In the genomic region with DNA sequence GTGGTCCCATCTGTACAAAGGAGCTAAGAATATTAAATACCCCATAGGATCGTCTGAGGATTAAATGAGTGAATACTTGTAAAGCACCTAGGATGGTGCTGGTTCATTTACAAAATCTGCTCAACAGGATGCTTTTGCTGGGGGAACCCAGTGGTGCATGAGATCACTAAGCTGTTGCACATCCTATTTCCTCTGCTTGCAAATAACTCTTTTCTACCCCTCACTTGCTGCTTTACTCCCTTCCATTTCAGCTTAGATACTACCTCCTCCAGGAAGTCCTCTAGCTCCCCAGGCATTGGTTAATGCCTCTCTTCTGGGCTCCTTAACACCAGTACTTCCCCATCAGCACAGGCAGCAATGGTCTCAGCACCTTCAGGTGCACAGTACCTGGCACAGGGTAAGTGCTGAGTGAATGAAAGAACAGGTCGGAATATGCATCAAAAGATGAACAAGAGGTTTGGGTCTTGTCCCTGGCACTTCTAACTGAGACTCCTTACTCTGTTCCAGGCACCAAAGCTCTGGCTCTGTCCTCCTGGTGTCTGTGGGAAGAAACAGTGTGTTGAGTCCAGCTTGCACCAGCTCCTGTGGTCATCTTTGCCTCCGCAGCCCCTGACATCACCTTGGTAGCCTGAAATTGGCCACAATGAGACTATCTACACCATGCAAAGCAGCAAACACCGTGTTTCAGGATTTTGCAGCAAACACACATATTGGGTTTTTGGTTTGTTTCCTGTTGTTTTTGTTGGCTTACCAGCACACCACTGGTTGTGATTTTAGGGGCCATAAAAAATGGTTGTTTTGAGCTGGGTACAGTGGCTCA, we compare ENCODE assay signal across 11 cellular contexts. TPM values are rescaled to one million over a fixed set of nuclear protein-coding genes. Genes with fewer than 3 reads are reported as not detected.
DNase-seq lines count a peak whose midpoint lies in the region; ATAC-seq and TF ChIP-seq lines count a peak whose summit lies in the region.
"Had no signal": no experiment of that assay in that cellular context is flagged by ENCODE, and none has a peak within 500 bp of the region (broad histone marks: within the 10 kb centered on the region; RNA-seq: fewer than 3 reads in every experiment).

No MANE protein-coding gene starts in this region.

- 0 out of 2 replicates have a peak overlapping the region, but pooled peaks have one; percentile 7 for H3K27ac ChIP-seq in DND-41 (ENCODE audit: low read length)
- peak overlapping the region in 1 of 10 donors; percentile 11 for H3K27ac ChIP-seq in heart right ventricle

- H3K4me3 Mint-ChIP-seq in activated CD8-positive, alpha-beta T cell treated with anti-CD3 and anti-CD28 coated beads for 36 hours, result peak overlapping the region; percentile 7
- H3K4me3 Mint-ChIP-seq in endothelial cell (ENCODE audit: unreplicated experiment), result no peak overlapping the region

- H3K4me2 ChIP-seq in DND-41 (ENCODE audit: insufficient read depth, low read length), result no peak overlapping the region

- no peak for ATAC-seq in DND-41 (ENCODE audit: insufficient read depth, low read depth)
- peak; percentile 57 for ATAC-seq in activated CD8-positive, alpha-beta T cell treated with anti-CD3 and anti-CD28 coated beads for 36 hours
- peak; percentile 43 for ATAC-seq in mucosa of descending colon
- no peak for ATAC-seq in heart right ventricle
- ATAC-seq: esophagus mucosa, PC-3 had no signal

- H3K9me3 ChIP-seq in DND-41 (ENCODE audit: insufficient read depth, low read length, severe bottlenecking) (no peaks in the 10 kb centered on the region), mucosa of descending colon (no peaks in the 10 kb centered on the region), heart right ventricle (peaks cover 0 to 9% (median 0%) of the 10 kb centered on the region in 11 donors)

- H3K36me3 ChIP-seq in DND-41 (ENCODE audit: insufficient read depth, low read length) (no peaks in the 10 kb centered on the region), mucosa of descending colon (ENCODE audit: low read depth) (no peaks in the 10 kb centered on the region), heart right ventricle (no peaks in the 10 kb centered on the region)

- H3K9ac ChIP-seq in DND-41 (ENCODE audit: low read depth, low read length), result no peak overlapping the region

- H3K4me3 ChIP-seq in DND-41 (ENCODE audit: low read depth in 1 of 2, low read length in 2 of 2), result no peak overlapping the region
- H3K4me3 ChIP-seq in mucosa of descending colon, result no peak overlapping the region
- no peak overlapping the region for H3K4me3 ChIP-seq in heart right ventricle

- DNase-seq in DND-41 (no peak), GM20000 (ENCODE audit: low spot score) (peak; percentile 50), mucosa of descending colon (no peak), endothelial cell (ENCODE audit: low spot score) (no peak), heart right ventricle (no peak), EL (no peak), NCI-H1092 (lab: John Stamatoyannopoulos, UW) (no peak)
- peak; percentile 62 for DNase-seq in activated CD8-positive, alpha-beta T cell treated with anti-CD3 and anti-CD28 coated beads for 36 hours
- DNase-seq: Calu3, PC-3 had no signal

- TF ChIP-seq CTCF in DND-41 (IDR thresholded peaks at IDR 0.05; ENCODE audit: borderline replicate concordance, extremely low read depth, low read length, poor library complexity, severe bottlenecking), result no peak
- no peak for TF ChIP-seq CTCF in GM20000 (IDR thresholded peaks at IDR 0.05; ENCODE audit: extremely low read depth, missing control alignments)
- no peak for TF ChIP-seq CTCF in activated CD8-positive, alpha-beta T cell treated with anti-CD3 and anti-CD28 coated beads for 36 hours (IDR thresholded peaks at IDR 0.05)
- no peak for TF ChIP-seq CTCF in mucosa of descending colon (IDR thresholded peaks at IDR 0.05)
- no peak for TF ChIP-seq CTCF in endothelial cell (IDR thresholded peaks at IDR 0.05; ENCODE audit: unreplicated experiment)
- TF ChIP-seq CTCF in heart right ventricle (IDR thresholded peaks at IDR 0.05), result no peak

- no peaks in the 10 kb centered on the region for H4K20me1 ChIP-seq in DND-41 (ENCODE audit: insufficient read depth, low read length)

- POLR2A ChIA-PET in activated CD8-positive, alpha-beta T cell treated with anti-CD3 and anti-CD28 coated beads for 36 hours (lab: Charles Lee), result interaction anchor here (0.6 to 9.3 kb wide), 7 partner anchors 8 to 1524 kb away, joined by 3 to 145 read pairs (median 4); a partner anchor contains a TSS

- H3K36me3 Mint-ChIP-seq in activated CD8-positive, alpha-beta T cell treated with anti-CD3 and anti-CD28 coated beads for 36 hours (ENCODE audit: low read depth), result no peaks in the 10 kb centered on the region
- H3K36me3 Mint-ChIP-seq in endothelial cell (ENCODE audit: low read depth, unreplicated experiment), result no peaks in the 10 kb centered on the region

- intact Hi-C loops in activated CD8-positive, alpha-beta T cell treated with anti-CD3 and anti-CD28 coated beads for 36 hours (cut with micrococcal nuclease), result loop anchor here (2.0 kb wide), 1 partner anchor 23 kb away; no protein-coding TSS in a partner anchor
- intact Hi-C loops in mucosa of descending colon (cut with DNase I, micrococcal nuclease) (no loop called here), heart right ventricle (cut with DNase I) (loop anchor here in 5 of 10 donors (5.0 to 10.0 kb wide), 4 partner anchors 77 to 1543 kb away; no protein-coding TSS in a partner anchor)

- H2AFZ ChIP-seq in DND-41 (ENCODE audit: low read depth, low read length), result no peak overlapping the region

- WGBS in heart right ventricle, 2 donors, result 59 to 61% methylated on average over 4 of the region's 4 CpGs

- H3K4me1 ChIP-seq in DND-41 (ENCODE audit: insufficient read depth, low read length) (peaks cover 28% of the 10 kb centered on the region), mucosa of descending colon (ENCODE audit: low read depth) (no peaks in the 10 kb centered on the region), heart right ventricle (peaks cover 0 to 54% (median 0%) of the 10 kb centered on the region in 9 donors)

- peak overlapping the region; percentile 82 for H3K27ac Mint-ChIP-seq in activated CD8-positive, alpha-beta T cell treated with anti-CD3 and anti-CD28 coated beads for 36 hours
- no peak overlapping the region for H3K27ac Mint-ChIP-seq in endothelial cell (ENCODE audit: unreplicated experiment)

- peaks cover 32% of the 10 kb centered on the region for H3K4me1 Mint-ChIP-seq in activated CD8-positive, alpha-beta T cell treated with anti-CD3 and anti-CD28 coated beads for 36 hours (ENCODE audit: low read depth)
- peaks cover 10% of the 10 kb centered on the region for H3K4me1 Mint-ChIP-seq in endothelial cell (ENCODE audit: unreplicated experiment)

- no peaks in the 10 kb centered on the region for H3K27me3 ChIP-seq in DND-41 (ENCODE audit: insufficient read depth, low read length, poor library complexity)
- H3K27me3 ChIP-seq in heart right ventricle, result peaks cover 0 to 6% (median 0%) of the 10 kb centered on the region in 7 donors

- no peaks in the 10 kb centered on the region for H3K9me3 Mint-ChIP-seq in activated CD8-positive, alpha-beta T cell treated with anti-CD3 and anti-CD28 coated beads for 36 hours
- peaks cover 9% of the 10 kb centered on the region for H3K9me3 Mint-ChIP-seq in endothelial cell (ENCODE audit: unreplicated experiment)

- CTCF ChIA-PET in activated CD8-positive, alpha-beta T cell treated with anti-CD3 and anti-CD28 coated beads for 36 hours (lab: Charles Lee), result interaction anchor here (0.9 to 1.9 kb wide), 8 partner anchors 10 to 199 kb away, joined by 3 to 10 read pairs (median 4); a partner anchor contains a TSS

- H3K27me3 Mint-ChIP-seq in activated CD8-positive, alpha-beta T cell treated with anti-CD3 and anti-CD28 coated beads for 36 hours, result no peaks in the 10 kb centered on the region
- H3K27me3 Mint-ChIP-seq in endothelial cell (ENCODE audit: unreplicated experiment), result no peaks in the 10 kb centered on the region

- no peaks in the 10 kb centered on the region for H3K79me2 ChIP-seq in DND-41 (ENCODE audit: insufficient read depth, low read length)

RNA-seq across cellular contexts. Expression of a gene that starts 24.1 kb away (rescaled TPM):
- 10 to 100 TPM; 95.6 to 97.2 TPM for total RNA-seq in activated CD8-positive, alpha-beta T cell treated with anti-CD3 and anti-CD28 coated beads for 36 hours
- total RNA-seq in mucosa of descending colon, result 1 to 10 TPM in 2 of 3 donors, under 1 TPM in 1; 0.47 to 1.4 (median 1.0) TPM
- not detected for total RNA-seq in endothelial cell (ENCODE audit: unreplicated experiment)
- total RNA-seq in heart right ventricle, result 1 to 10 TPM in 1 of 10 donors, under 1 TPM in 8, not detected in 1; 0.06 to 3.6 (median 0.15) TPM
- under 1 TPM in 1 of 2 donors, not detected in 1; 0.07 TPM for polyA plus RNA-seq in heart right ventricle
- total RNA-seq: Calu3 had no signal

Comparison
In these comparisons a context has a peak if more than half of its experiments do, and no peak if none do; other contexts are left out.
1. ATAC-seq: peak in activated CD8-positive, alpha-beta T cell treated with anti-CD3 and anti-CD28 coated beads for 36 hours (single experiment) and mucosa of descending colon (single experiment); none in DND-41 (single experiment) and heart right ventricle (0 of 8).
2. DNase-seq: peak in GM20000 (single experiment) and activated CD8-positive, alpha-beta T cell treated with anti-CD3 and anti-CD28 coated beads for 36 hours (single experiment); none in DND-41 (single experiment), mucosa of descending colon (0 of 3), endothelial cell (single experiment), heart right ventricle (0 of 2), EL (single experiment) and NCI-H1092 (single experiment).
3. RNA of a gene that starts 24.1 kb away (total RNA-seq): 95.6 to 97.2 TPM in activated CD8-positive, alpha-beta T cell treated with anti-CD3 and anti-CD28 coated beads for 36 hours; 0.47 to 1.4 TPM in mucosa of descending colon, not detected in endothelial cell (single experiment) and 0.06 to 3.6 TPM in heart right ventricle; every median in the first group is over 10 times any median in the second.